21 cellular contexts compared by ENCODE assay signal in genomic region chr10:101959349-101959916, GRCh38.
DNase-seq lines count a peak whose midpoint lies in the region; ATAC-seq and TF ChIP-seq lines count a peak whose summit lies in the region.
"Had no signal": no experiment of that assay in that cellular context is flagged by ENCODE, and none has a peak within 500 bp of the region (broad histone marks: within the 10 kb centered on the region; RNA-seq: fewer than 3 reads in every experiment).

No MANE protein-coding gene starts in this region.

- no peak overlapping the region for H3K4me2 ChIP-seq in SK-N-SH

- peaks cover 0 to 46% (median 27%) of the 10 kb centered on the region in 9 donors for H3K36me3 ChIP-seq in heart left ventricle
- H3K36me3 ChIP-seq in SK-N-SH (replicated peaks in 1 of 2; ENCODE audit: control insufficient read depth in 1 of 2, insufficient read depth in 2 of 2, low read length in 1 of 2) = peaks cover 12 to 29% of the 10 kb centered on the region in 2 experiments
- H3K36me3 ChIP-seq: breast epithelium had no signal

- H3K4me3 Mint-ChIP-seq in stimulated activated memory B cell treated with anti-CD40 and anti-IgM and Interleukin-4, amounts not matched to agents 10 μg/mL and 1 μg/mL and 100 μg/mL, for 72 hours = no peak overlapping the region
- H3K4me3 Mint-ChIP-seq: activated naive CD8-positive, alpha-beta T cell treated with anti-CD3 and anti-CD28 coated beads, Interleukin-2, amount 50 U/mL, for 24 hours; CD4-positive, alpha-beta T cell; naive thymus-derived CD8-positive, alpha-beta T cell had no signal

- POLR2A ChIA-PET in SK-N-SH (lab: Yijun Ruan, JAX) = interaction anchor here (0.6 kb wide), 1 partner anchor 46 kb away, joined by 3 read pairs; no protein-coding TSS in a partner anchor

- CTCF ChIA-PET in SK-N-SH (lab: Yijun Ruan, JAX) = interaction anchor here (1.2 to 2.2 kb wide), 3 partner anchors 50 to 745 kb away, joined by 3 to 6 read pairs (median 5); no protein-coding TSS in a partner anchor

- TF ChIP-seq RAD21 in SK-N-SH (IDR thresholded peaks at IDR 0.05; ENCODE audit: low read length) = no peak

- H3K27me3 Mint-ChIP-seq in stimulated activated memory B cell treated with anti-CD40 and anti-IgM and Interleukin-4, amounts not matched to agents 10 μg/mL and 1 μg/mL and 100 μg/mL, for 72 hours = no peaks in the 10 kb centered on the region
- H3K27me3 Mint-ChIP-seq: activated naive CD8-positive, alpha-beta T cell treated with anti-CD3 and anti-CD28 coated beads, Interleukin-2, amount 50 U/mL, for 24 hours; CD4-positive, alpha-beta T cell; naive thymus-derived CD8-positive, alpha-beta T cell had no signal

- peaks cover 15% of the 10 kb centered on the region for H3K4me1 Mint-ChIP-seq in stimulated activated memory B cell treated with anti-CD40 and anti-IgM and Interleukin-4, amounts not matched to agents 10 μg/mL and 1 μg/mL and 100 μg/mL, for 72 hours
- H3K4me1 Mint-ChIP-seq: activated naive CD8-positive, alpha-beta T cell treated with anti-CD3 and anti-CD28 coated beads, Interleukin-2, amount 50 U/mL, for 24 hours had no signal

- no peak overlapping the region for H3K9ac ChIP-seq in SK-N-SH
- H3K9ac ChIP-seq: parathyroid adenoma had no signal

- peaks cover 16% of the 10 kb centered on the region for H3F3A ChIP-seq in SK-N-SH (replicated peaks; ENCODE audit: insufficient read depth)

- ATAC-seq in heart left ventricle (no peak), Right ventricle myocardium inferior (no peak)
- no peak for ATAC-seq in stimulated activated memory B cell treated with anti-CD40 and anti-IgM and Interleukin-4, amounts not matched to agents 10 μg/mL and 1 μg/mL and 100 μg/mL, for 72 hours
- ATAC-seq: activated naive CD8-positive, alpha-beta T cell treated with anti-CD3 and anti-CD28 coated beads, Interleukin-2, amount 50 U/mL, for 24 hours; naive thymus-derived CD8-positive, alpha-beta T cell had no signal

- peaks cover 52% of the 10 kb centered on the region for H3K36me3 Mint-ChIP-seq in stimulated activated memory B cell treated with anti-CD40 and anti-IgM and Interleukin-4, amounts not matched to agents 10 μg/mL and 1 μg/mL and 100 μg/mL, for 72 hours

- intact Hi-C loops in heart left ventricle (cut with DNase I) = no loop called here
- intact Hi-C loops in Right ventricle myocardium inferior (cut with DNase I) = no loop called here

- H3K27ac Mint-ChIP-seq in stimulated activated memory B cell treated with anti-CD40 and anti-IgM and Interleukin-4, amounts not matched to agents 10 μg/mL and 1 μg/mL and 100 μg/mL, for 72 hours = peak overlapping the region; percentile 77
- H3K27ac Mint-ChIP-seq: activated naive CD8-positive, alpha-beta T cell treated with anti-CD3 and anti-CD28 coated beads, Interleukin-2, amount 50 U/mL, for 24 hours; CD4-positive, alpha-beta T cell had no signal

- no peak overlapping the region for H2AFZ ChIP-seq in SK-N-SH (ENCODE audit: low read depth)
- H2AFZ ChIP-seq: parathyroid adenoma had no signal

- H3K9me2 ChIP-seq in SK-N-SH = no peaks in the 10 kb centered on the region

- H3K79me2 ChIP-seq in SK-N-SH (ENCODE audit: insufficient read depth) = no peaks in the 10 kb centered on the region; the same call in 1 of the 2 replicates

- H3K27ac ChIP-seq in heart left ventricle = peak overlapping the region in 7 of 12 donors; percentile 16 to 91 (median 88)
- no peak overlapping the region for H3K27ac ChIP-seq in SK-N-SH (ENCODE audit: low read depth in 2 of 2, low read length in 1 of 2)
- H3K27ac ChIP-seq: breast epithelium, parathyroid adenoma, transverse colon had no signal

- TF ChIP-seq EP300 in SK-N-SH (IDR thresholded peaks at IDR 0.05; ENCODE audit: borderline replicate concordance in 1 of 2, low read depth in 1 of 2, low read length in 1 of 2) = no peak

- no peaks in the 10 kb centered on the region for H3K27me3 ChIP-seq in heart left ventricle
- H3K27me3 ChIP-seq in SK-N-SH (ENCODE audit: insufficient read depth) = no peaks in the 10 kb centered on the region
- H3K27me3 ChIP-seq: breast epithelium, transverse colon had no signal

- 85 to 93% (median 87%) methylated on average over 8 of the region's 8 CpGs for WGBS in heart left ventricle, 4 donors
- WGBS in SK-N-SH (ENCODE audit: low lambda C conversion rate) = 94% methylated on average over 7 of the region's 8 CpGs

- no peaks in the 10 kb centered on the region for H4K20me1 ChIP-seq in SK-N-SH (ENCODE audit: insufficient read depth)

- TF ChIP-seq CTCF in heart left ventricle (IDR thresholded peaks at IDR 0.05) = no peak
- TF ChIP-seq CTCF in GM20000 (IDR thresholded peaks at IDR 0.05; ENCODE audit: extremely low read depth, missing control alignments) = no peak
- no peak for TF ChIP-seq CTCF in SK-N-SH (IDR thresholded peaks at IDR 0.05)

- H3K9me3 ChIP-seq in heart left ventricle (no peaks in the 10 kb centered on the region), SK-N-SH (no peaks in the 10 kb centered on the region)
- H3K9me3 ChIP-seq: breast epithelium, transverse colon had no signal

- H3K4me3 ChIP-seq in heart left ventricle (no peak overlapping the region), SK-N-SH (ENCODE audit: low read depth in 2 of 2, low read length in 1 of 2) (no peak overlapping the region)
- H3K4me3 ChIP-seq: breast epithelium, transverse colon had no signal

- H3K9me3 Mint-ChIP-seq in stimulated activated memory B cell treated with anti-CD40 and anti-IgM and Interleukin-4, amounts not matched to agents 10 μg/mL and 1 μg/mL and 100 μg/mL, for 72 hours = no peaks in the 10 kb centered on the region
- H3K9me3 Mint-ChIP-seq: activated naive CD8-positive, alpha-beta T cell treated with anti-CD3 and anti-CD28 coated beads, Interleukin-2, amount 50 U/mL, for 24 hours; CD4-positive, alpha-beta T cell; naive thymus-derived CD8-positive, alpha-beta T cell had no signal

- peaks cover 0 to 38% (median 8%) of the 10 kb centered on the region in 12 donors for H3K4me1 ChIP-seq in heart left ventricle
- peaks cover 5% of the 10 kb centered on the region in 2 experiments; a peak in 1 of 4 replicates for H3K4me1 ChIP-seq in SK-N-SH (ENCODE audit: control insufficient read depth in 1 of 2, insufficient read depth in 2 of 2, low read depth in 1 of 2, low read length in 1 of 2)
- H3K4me1 ChIP-seq: breast epithelium, transverse colon had no signal

- DNase-seq in heart left ventricle (no peak), Right ventricle myocardium inferior (ENCODE audit: missing footprints) (no peak), NCI-H2227 (lab: John Stamatoyannopoulos, UW; ENCODE audit: unreplicated experiment) (peak; percentile 63), globus pallidus (ENCODE audit: low spot score) (peak; percentile 31), GM20000 (ENCODE audit: low spot score) (no peak), SK-N-SH (no peak), ureter (ENCODE audit: low spot score) (no peak)
- DNase-seq: activated CD4-positive, alpha-beta T cell treated with anti-CD3 and anti-CD28 coated beads for 48 hours; activated naive CD8-positive, alpha-beta T cell treated with anti-CD3 and anti-CD28 coated beads, Interleukin-2, amount 50 U/mL, for 24 hours; CD4-positive, alpha-beta T cell; DMS79 treated with DMSO at 0.1 percent for 48 hours; islet precursor cell; naive thymus-derived CD8-positive, alpha-beta T cell; NCI-H1048; NCI-H2029 treated with DMSO at 0.1 percent for 48 hours; NCI-H526; stimulated activated naive CD4-positive, alpha-beta T cell; transverse colon had no signal

- no peak for TF ChIP-seq POLR2A in heart left ventricle (IDR thresholded peaks at IDR 0.05)

TF ChIP-seq in SK-N-SH, 30 proteins besides CTCF, POLR2A, EP300 and RAD21 (continues in another document):
- TF ChIP-seq PBX3 (IDR thresholded peaks at IDR 0.05) (no peak), NFIC (IDR thresholded peaks at IDR 0.05; ENCODE audit: borderline replicate concordance) (no peak), TEAD4 (IDR thresholded peaks at IDR 0.05; ENCODE audit: borderline replicate concordance, insufficient read depth) (no peak), USF1 (IDR thresholded peaks at IDR 0.05; ENCODE audit: borderline replicate concordance, low read depth) (no peak), MXI1 (IDR thresholded peaks at IDR 0.05; ENCODE audit: low read depth, low read length) (no peak), RXRA (IDR thresholded peaks at IDR 0.05; ENCODE audit: borderline replicate concordance, low read depth) (no peak), USF2 (IDR thresholded peaks at IDR 0.05; ENCODE audit: borderline replicate concordance, low read depth, low read length) (no peak), SMC3 (IDR thresholded peaks at IDR 0.05; ENCODE audit: low read depth, low read length) (no peak), JUND (IDR thresholded peaks at IDR 0.05) (no peak)

Comparison
In these comparisons a context has a peak if more than half of its experiments do, and no peak if none do; other contexts are left out.
1. DNase-seq: peak in NCI-H2227 (single experiment) and globus pallidus (single experiment); none in heart left ventricle (0 of 5), Right ventricle myocardium inferior (single experiment), GM20000 (single experiment), SK-N-SH (single experiment) and ureter (single experiment).
2. H3K27ac ChIP-seq: peak in heart left ventricle (7 of 12); none in SK-N-SH (0 of 2).